1 cellular context compared by ENCODE assay signal in the genomic region with DNA sequence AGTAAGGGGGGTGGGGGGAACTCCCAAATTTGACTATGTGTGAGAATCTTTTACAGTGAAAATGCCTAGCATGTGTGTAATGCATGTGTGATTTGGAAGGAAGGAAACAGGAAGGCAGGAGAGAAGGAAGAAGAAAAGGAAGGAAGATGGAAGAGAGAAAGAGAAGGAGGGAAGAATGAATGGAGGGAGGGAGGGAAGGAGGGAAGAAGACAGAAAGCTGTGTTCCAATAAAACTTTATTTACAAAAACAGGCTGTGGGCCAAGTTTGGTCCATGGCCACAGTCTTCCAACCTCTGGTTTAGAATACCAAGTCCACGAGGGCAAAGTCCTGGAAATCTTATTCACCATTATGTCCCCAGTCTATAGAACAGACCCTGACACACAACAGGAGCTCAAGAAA.
TF ChIP-seq lines count a peak whose summit lies in the region.

No MANE protein-coding gene starts in this region.

TF ChIP-seq in K562, 482 proteins besides CTCF, POLR2A, EP300 and RAD21 (continued from another document):
- TF ChIP-seq, protein P1, sequence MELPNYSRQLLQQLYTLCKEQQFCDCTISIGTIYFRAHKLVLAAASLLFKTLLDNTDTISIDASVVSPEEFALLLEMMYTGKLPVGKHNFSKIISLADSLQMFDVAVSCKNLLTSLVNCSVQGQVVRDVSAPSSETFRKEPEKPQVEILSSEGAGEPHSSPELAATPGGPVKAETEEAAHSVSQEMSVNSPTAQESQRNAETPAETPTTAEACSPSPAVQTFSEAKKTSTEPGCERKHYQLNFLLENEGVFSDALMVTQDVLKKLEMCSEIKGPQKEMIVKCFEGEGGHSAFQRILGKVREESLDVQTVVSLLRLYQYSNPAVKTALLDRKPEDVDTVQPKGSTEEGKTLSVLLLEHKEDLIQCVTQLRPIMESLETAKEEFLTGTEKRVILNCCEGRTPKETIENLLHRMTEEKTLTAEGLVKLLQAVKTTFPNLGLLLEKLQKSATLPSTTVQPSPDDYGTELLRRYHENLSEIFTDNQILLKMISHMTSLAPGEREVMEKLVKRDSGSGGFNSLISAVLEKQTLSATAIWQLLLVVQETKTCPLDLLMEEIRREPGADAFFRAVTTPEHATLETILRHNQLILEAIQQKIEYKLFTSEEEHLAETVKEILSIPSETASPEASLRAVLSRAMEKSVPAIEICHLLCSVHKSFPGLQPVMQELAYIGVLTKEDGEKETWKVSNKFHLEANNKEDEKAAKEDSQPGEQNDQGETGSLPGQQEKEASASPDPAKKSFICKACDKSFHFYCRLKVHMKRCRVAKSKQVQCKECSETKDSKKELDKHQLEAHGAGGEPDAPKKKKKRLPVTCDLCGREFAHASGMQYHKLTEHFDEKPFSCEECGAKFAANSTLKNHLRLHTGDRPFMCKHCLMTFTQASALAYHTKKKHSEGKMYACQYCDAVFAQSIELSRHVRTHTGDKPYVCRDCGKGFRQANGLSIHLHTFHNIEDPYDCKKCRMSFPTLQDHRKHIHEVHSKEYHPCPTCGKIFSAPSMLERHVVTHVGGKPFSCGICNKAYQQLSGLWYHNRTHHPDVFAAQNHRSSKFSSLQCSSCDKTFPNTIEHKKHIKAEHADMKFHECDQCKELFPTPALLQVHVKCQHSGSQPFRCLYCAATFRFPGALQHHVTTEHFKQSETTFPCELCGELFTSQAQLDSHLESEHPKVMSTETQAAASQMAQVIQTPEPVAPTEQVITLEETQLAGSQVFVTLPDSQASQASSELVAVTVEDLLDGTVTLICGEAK (IDR thresholded peaks at IDR 0.05) = peak; percentile 89
- TF ChIP-seq, protein P1 (CRISPR knock-in tag; IDR thresholded peaks at IDR 0.05) = no peak
